In genomic region chr2:219684721-219685689, GRCh38 we compare ENCODE assay signal across 8 cellular contexts. TPM values are rescaled to one million over a fixed set of nuclear protein-coding genes. Genes with fewer than 3 reads are reported as not detected.
DNase-seq lines count a peak whose midpoint lies in the region; ATAC-seq and TF ChIP-seq lines count a peak whose summit lies in the region.

No MANE protein-coding gene starts in this region.

- H3K27ac ChIP-seq in rectal smooth muscle tissue (ENCODE audit: low read depth, low read length), result no peak overlapping the region

- no peak for TF ChIP-seq CTCF in AG09309 (IDR thresholded peaks at IDR 0.05; ENCODE audit: control insufficient read depth, insufficient read depth, low read depth, low read length, missing control alignments)

- H3K9ac ChIP-seq in rectal smooth muscle tissue (ENCODE audit: low read length), result no peak overlapping the region

- peaks cover 5% of the 10 kb centered on the region for H3K4me1 Mint-ChIP-seq in activated T-cell treated with anti-CD3 and anti-CD28 coated beads, Interleukin-2, amount 50 U/mL, for 4 hours (ENCODE audit: low read depth)

- H3K4me3 ChIP-seq in AG09309 (ENCODE audit: control insufficient read depth, low read depth, low read length) (peak overlapping the region; percentile 13), rectal smooth muscle tissue (ENCODE audit: low read length) (peak overlapping the region; percentile 55)

- H3K27me3 Mint-ChIP-seq in activated T-cell treated with anti-CD3 and anti-CD28 coated beads, Interleukin-2, amount 50 U/mL, for 4 hours (ENCODE audit: low read depth), result peaks cover 29% of the 10 kb centered on the region

- DNase-seq in AG09309 (ENCODE audit: low read depth) (no peak), NCI-H345 treated with DMSO at 0.1 percent for 48 hours (lab: John Stamatoyannopoulos, UW; ENCODE audit: unreplicated experiment) (peak; percentile 78), glomerular visceral epithelial cell (ENCODE audit: extremely low spot score) (peak; percentile 78), NK-92 (lab: John Stamatoyannopoulos, UW; ENCODE audit: unreplicated experiment) (no peak)
- DNase-seq in activated T-cell treated with anti-CD3 and anti-CD28 coated beads, Interleukin-2, amount 50 U/mL, for 4 hours, result peak; percentile 35

- H3K4me1 ChIP-seq in rectal smooth muscle tissue (ENCODE audit: control insufficient read depth, insufficient read depth, low read length), result peaks cover 3% of the 10 kb centered on the region

- ATAC-seq in GM19035 (IDR thresholded peaks at IDR 0.05; ENCODE audit: unreplicated experiment), result peak; percentile 90
- ATAC-seq in HG03097 (IDR thresholded peaks at IDR 0.05; ENCODE audit: low FRiP score, unreplicated experiment), result peak; percentile 71
- peak; percentile 79 to 95 for ATAC-seq in activated T-cell treated with anti-CD3 and anti-CD28 coated beads, Interleukin-2, amount 50 U/mL, for 4 hours

- H3K27me3 ChIP-seq in rectal smooth muscle tissue (ENCODE audit: control insufficient read depth, insufficient read depth, low read length), result peaks cover 3% of the 10 kb centered on the region

- H3K4me3 Mint-ChIP-seq in activated T-cell treated with anti-CD3 and anti-CD28 coated beads, Interleukin-2, amount 50 U/mL, for 4 hours, result peak overlapping the region; percentile 58

- H3K9me3 Mint-ChIP-seq in activated T-cell treated with anti-CD3 and anti-CD28 coated beads, Interleukin-2, amount 50 U/mL, for 4 hours, result peaks cover 3% of the 10 kb centered on the region

- H3K36me3 Mint-ChIP-seq in activated T-cell treated with anti-CD3 and anti-CD28 coated beads, Interleukin-2, amount 50 U/mL, for 4 hours (ENCODE audit: insufficient read depth), result no peaks in the 10 kb centered on the region

- H3K36me3 ChIP-seq in rectal smooth muscle tissue (ENCODE audit: control insufficient read depth, insufficient read depth, low read length), result no peaks in the 10 kb centered on the region

RNA-seq across cellular contexts. Expression of gene SLC4A3, which starts 57.6 kb away (rescaled TPM):
- under 1 TPM in 2 of 3 donors, not detected in 1; 0.05 to 0.15 TPM for total RNA-seq in activated T-cell treated with anti-CD3 and anti-CD28 coated beads, Interleukin-2, amount 50 U/mL, for 4 hours

Comparison
In these comparisons a context has a peak if more than half of its experiments do, and no peak if none do; other contexts are left out.
1. DNase-seq: peak in NCI-H345 treated with DMSO at 0.1 percent for 48 hours (single experiment), activated T-cell treated with anti-CD3 and anti-CD28 coated beads, Interleukin-2, amount 50 U/mL, for 4 hours (single experiment) and glomerular visceral epithelial cell (single experiment); none in AG09309 (single experiment) and NK-92 (single experiment).
2. Peak in every context shown above with its lines, with median percentiles within 50 percentile points of each other: ATAC-seq.